Comparison of ENCODE assay signal across 9 cellular contexts in the genomic region with DNA sequence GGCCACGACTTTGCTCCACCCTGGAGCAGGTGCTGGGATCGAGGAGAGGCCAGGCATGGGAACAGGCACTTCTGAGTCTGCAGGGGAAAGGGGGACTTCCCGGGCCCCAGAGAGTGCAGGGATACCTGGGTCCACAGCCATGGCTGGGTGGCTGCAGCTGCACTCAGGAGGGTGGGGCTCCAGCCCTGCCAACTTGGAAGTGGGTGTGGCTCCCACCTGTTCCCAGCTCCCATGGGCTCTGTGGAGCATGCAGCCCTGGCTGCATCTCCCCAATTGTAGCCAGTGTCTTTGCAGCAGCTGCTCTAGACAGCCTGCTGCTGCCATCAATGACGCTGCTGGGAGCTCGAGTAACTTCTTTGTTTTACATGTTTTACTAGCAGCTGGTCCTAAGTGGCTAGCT. TPM values are rescaled to one million over a fixed set of nuclear protein-coding genes. Genes with fewer than 3 reads are reported as not detected.
DNase-seq lines count a peak whose midpoint lies in the region; ATAC-seq and TF ChIP-seq lines count a peak whose summit lies in the region.
"Had no signal": no experiment of that assay in that cellular context is flagged by ENCODE, and none has a peak within 500 bp of the region (broad histone marks: within the 10 kb centered on the region; RNA-seq: fewer than 3 reads in every experiment).

No MANE protein-coding gene starts in this region.

- no peak overlapping the region for H2AFZ ChIP-seq in DND-41 (ENCODE audit: low read depth, low read length)

- H3K9me3 Mint-ChIP-seq in naive thymus-derived CD4-positive, alpha-beta T cell, result no peaks in the 10 kb centered on the region
- no peaks in the 10 kb centered on the region for H3K9me3 Mint-ChIP-seq in activated T-cell treated with anti-CD3 and anti-CD28 coated beads, Interleukin-2, amount 50 U/mL, for 72 hours
- H3K9me3 Mint-ChIP-seq: activated T-cell treated with anti-CD3 and anti-CD28 coated beads, Interleukin-2, amount 50 U/mL, for 24 hours had no signal

- H3K36me3 Mint-ChIP-seq in naive thymus-derived CD4-positive, alpha-beta T cell, result peaks cover 0 to 13% (median 8%) of the 10 kb centered on the region in 5 donors
- H3K36me3 Mint-ChIP-seq in activated T-cell treated with anti-CD3 and anti-CD28 coated beads, Interleukin-2, amount 50 U/mL, for 72 hours (ENCODE audit: insufficient read depth in 2 of 2), result peaks cover 0 to 5% of the 10 kb centered on the region in 2 donors

- H3K4me2 ChIP-seq in DND-41 (ENCODE audit: insufficient read depth, low read length), result no peak overlapping the region

- H3K4me1 ChIP-seq in DND-41 (ENCODE audit: insufficient read depth, low read length) (no peaks in the 10 kb centered on the region), SJCRH30 (peaks cover 29% of the 10 kb centered on the region)
- H3K4me1 ChIP-seq in naive thymus-derived CD4-positive, alpha-beta T cell (ENCODE audit: control insufficient read depth in 2 of 2, insufficient read depth in 2 of 2, low read length in 2 of 2), result no peaks in the 10 kb centered on the region

- CTCF ChIA-PET in naive thymus-derived CD4-positive, alpha-beta T cell (lab: Charles Lee), result interaction anchor here (0.7 to 1.0 kb wide), 2 partner anchors 19 to 57 kb away, joined by 4 to 5 read pairs; partner anchors contain the start of genes ADK and AP3M1

- H3K9ac ChIP-seq in DND-41 (ENCODE audit: low read depth, low read length), result no peak overlapping the region

- peaks cover 18% of the 10 kb centered on the region; the same call in 1 of the 2 replicates for H3K79me2 ChIP-seq in DND-41 (ENCODE audit: insufficient read depth, low read length)

- peaks cover 14% of the 10 kb centered on the region; the same call in 1 of the 2 replicates for H4K20me1 ChIP-seq in DND-41 (ENCODE audit: insufficient read depth, low read length)

- TF ChIP-seq CTCF in DND-41 (IDR thresholded peaks at IDR 0.05; ENCODE audit: borderline replicate concordance, extremely low read depth, low read length, poor library complexity, severe bottlenecking), result no peak

- H3K27ac ChIP-seq in DND-41 (ENCODE audit: low read length) (no peak overlapping the region), SJCRH30 (peak overlapping the region; percentile 69)
- no peak overlapping the region for H3K27ac ChIP-seq in naive thymus-derived CD4-positive, alpha-beta T cell (ENCODE audit: low read depth, low read length)

- peak; percentile 17; the same call in 1 of the 3 replicates for ATAC-seq in DND-41 (ENCODE audit: insufficient read depth, low read depth)
- peak; percentile 22 for ATAC-seq in naive thymus-derived CD4-positive, alpha-beta T cell
- ATAC-seq in activated T-cell treated with anti-CD3 and anti-CD28 coated beads, Interleukin-2, amount 50 U/mL, for 72 hours (replicated peaks in 1 of 2), result no peak

- intact Hi-C loops in naive thymus-derived CD4-positive, alpha-beta T cell (cut with micrococcal nuclease), result no loop called here

- no peaks in the 10 kb centered on the region for H3K27me3 ChIP-seq in DND-41 (ENCODE audit: insufficient read depth, low read length, poor library complexity)
- H3K27me3 ChIP-seq in SJCRH30, result no peaks in the 10 kb centered on the region
- H3K27me3 ChIP-seq in naive thymus-derived CD4-positive, alpha-beta T cell (ENCODE audit: control insufficient read depth in 2 of 2, insufficient read depth in 2 of 2, low read length in 2 of 2), result no peaks in the 10 kb centered on the region

- no peak overlapping the region for H3K27ac Mint-ChIP-seq in naive thymus-derived CD4-positive, alpha-beta T cell
- H3K27ac Mint-ChIP-seq in activated T-cell treated with anti-CD3 and anti-CD28 coated beads, Interleukin-2, amount 50 U/mL, for 72 hours, result no peak overlapping the region
- H3K27ac Mint-ChIP-seq: activated T-cell treated with anti-CD3 and anti-CD28 coated beads, Interleukin-2, amount 50 U/mL, for 24 hours had no signal

- H3K4me3 Mint-ChIP-seq in naive thymus-derived CD4-positive, alpha-beta T cell, result no peak overlapping the region
- H3K4me3 Mint-ChIP-seq in activated T-cell treated with anti-CD3 and anti-CD28 coated beads, Interleukin-2, amount 50 U/mL, for 72 hours, result no peak overlapping the region
- H3K4me3 Mint-ChIP-seq: activated T-cell treated with anti-CD3 and anti-CD28 coated beads, Interleukin-2, amount 50 U/mL, for 24 hours had no signal

- DNase-seq in DND-41, result no peak
- DNase-seq in NCI-H187 treated with DMSO at 0.1 percent for 48 hours (lab: John Stamatoyannopoulos, UW), result peak; percentile 49
- DNase-seq in SJCRH30, result peak; percentile 88 to 89
- no peak for DNase-seq in naive thymus-derived CD4-positive, alpha-beta T cell
- no peak for DNase-seq in NOMO-1 treated with dmso at 0.1 percent for 144 hours (lab: John Stamatoyannopoulos, UW; ENCODE audit: unreplicated experiment)
- no peak for DNase-seq in activated T-cell treated with anti-CD3 and anti-CD28 coated beads, Interleukin-2, amount 50 U/mL, for 72 hours
- no peak for DNase-seq in kidney glomerular epithelial cell (lab: John Stamatoyannopoulos, UW)
- DNase-seq in kidney tubule cell (ENCODE audit: low spot score), result no peak
- DNase-seq: activated T-cell treated with anti-CD3 and anti-CD28 coated beads, Interleukin-2, amount 50 U/mL, for 24 hours had no signal

- H3K9me3 ChIP-seq in DND-41 (ENCODE audit: insufficient read depth, low read length, severe bottlenecking) (no peaks in the 10 kb centered on the region), SJCRH30 (replicated peaks) (no peaks in the 10 kb centered on the region)
- H3K9me3 ChIP-seq in naive thymus-derived CD4-positive, alpha-beta T cell (ENCODE audit: control insufficient read depth in 2 of 3, low read length in 3 of 3), result no peaks in the 10 kb centered on the region

- peaks cover 4 to 16% (median 11%) of the 10 kb centered on the region in 7 donors for H3K4me1 Mint-ChIP-seq in naive thymus-derived CD4-positive, alpha-beta T cell
- peaks cover 13% of the 10 kb centered on the region for H3K4me1 Mint-ChIP-seq in activated T-cell treated with anti-CD3 and anti-CD28 coated beads, Interleukin-2, amount 50 U/mL, for 72 hours (ENCODE audit: low read depth)

- POLR2A ChIA-PET in naive thymus-derived CD4-positive, alpha-beta T cell (lab: Charles Lee), result interaction anchor here (0.6 kb wide), 1 partner anchor 33 kb away, joined by 4 read pairs; no protein-coding TSS in a partner anchor

- no peaks in the 10 kb centered on the region for H3K27me3 Mint-ChIP-seq in naive thymus-derived CD4-positive, alpha-beta T cell
- no peaks in the 10 kb centered on the region for H3K27me3 Mint-ChIP-seq in activated T-cell treated with anti-CD3 and anti-CD28 coated beads, Interleukin-2, amount 50 U/mL, for 72 hours (ENCODE audit: low read depth)
- H3K27me3 Mint-ChIP-seq: activated T-cell treated with anti-CD3 and anti-CD28 coated beads, Interleukin-2, amount 50 U/mL, for 24 hours had no signal

- H3K36me3 ChIP-seq in DND-41 (ENCODE audit: insufficient read depth, low read length) (peaks cover 18% of the 10 kb centered on the region), SJCRH30 (no peaks in the 10 kb centered on the region; the same call in 1 of the 2 replicates)
- no peaks in the 10 kb centered on the region for H3K36me3 ChIP-seq in naive thymus-derived CD4-positive, alpha-beta T cell (ENCODE audit: control insufficient read depth in 2 of 3, insufficient read depth in 3 of 3, low read length in 3 of 3)

- H3K4me3 ChIP-seq in DND-41 (ENCODE audit: low read depth in 1 of 2, low read length in 2 of 2) (no peak overlapping the region), SJCRH30 (no peak overlapping the region)
- no peak overlapping the region for H3K4me3 ChIP-seq in naive thymus-derived CD4-positive, alpha-beta T cell (ENCODE audit: low read length)

RNA-seq across cellular contexts. Expression of gene ADK, which starts 57.1 kb away (rescaled TPM):
- total RNA-seq in SJCRH30 (2014; rRNA removed; shearing (Covaris generic)), result 42.7 and 48.6 TPM in 2 replicates
- 10 to 100 TPM; 20.7 to 32.6 (median 25.0) TPM for total RNA-seq in naive thymus-derived CD4-positive, alpha-beta T cell
- polyA plus RNA-seq in naive thymus-derived CD4-positive, alpha-beta T cell, result 10 to 100 TPM; 37.1 to 43.8 TPM
- 10 to 100 TPM; 56.2 to 60.0 TPM for total RNA-seq in activated T-cell treated with anti-CD3 and anti-CD28 coated beads, Interleukin-2, amount 50 U/mL, for 72 hours

RNA-seq across cellular contexts. Expression of gene AP3M1, which starts 57.5 kb away (rescaled TPM):
- 42.1 and 43.1 TPM in 2 replicates for total RNA-seq in SJCRH30 (2014; rRNA removed; shearing (Covaris generic))
- 10 to 100 TPM; 21.8 to 49.3 (median 31.3) TPM for total RNA-seq in naive thymus-derived CD4-positive, alpha-beta T cell
- polyA plus RNA-seq in naive thymus-derived CD4-positive, alpha-beta T cell, result 10 to 100 TPM; 24.8 to 34.5 TPM
- 10 to 100 TPM; 49.2 to 50.4 TPM for total RNA-seq in activated T-cell treated with anti-CD3 and anti-CD28 coated beads, Interleukin-2, amount 50 U/mL, for 72 hours

Comparison
In these comparisons a context has a peak if more than half of its experiments do, and no peak if none do; other contexts are left out.
1. ATAC-seq: peak in DND-41 (single experiment) and naive thymus-derived CD4-positive, alpha-beta T cell (single experiment); none in activated T-cell treated with anti-CD3 and anti-CD28 coated beads, Interleukin-2, amount 50 U/mL, for 72 hours (0 of 2).
2. DNase-seq: peak in NCI-H187 treated with DMSO at 0.1 percent for 48 hours (single experiment) and SJCRH30 (2 of 2); none in DND-41 (single experiment), naive thymus-derived CD4-positive, alpha-beta T cell (0 of 9), NOMO-1 treated with dmso at 0.1 percent for 144 hours (single experiment), activated T-cell treated with anti-CD3 and anti-CD28 coated beads, Interleukin-2, amount 50 U/mL, for 72 hours (0 of 2), kidney glomerular epithelial cell (single experiment) and kidney tubule cell (single experiment).